Comparison of ENCODE assay signal across 8 cellular contexts in the genomic region with DNA sequence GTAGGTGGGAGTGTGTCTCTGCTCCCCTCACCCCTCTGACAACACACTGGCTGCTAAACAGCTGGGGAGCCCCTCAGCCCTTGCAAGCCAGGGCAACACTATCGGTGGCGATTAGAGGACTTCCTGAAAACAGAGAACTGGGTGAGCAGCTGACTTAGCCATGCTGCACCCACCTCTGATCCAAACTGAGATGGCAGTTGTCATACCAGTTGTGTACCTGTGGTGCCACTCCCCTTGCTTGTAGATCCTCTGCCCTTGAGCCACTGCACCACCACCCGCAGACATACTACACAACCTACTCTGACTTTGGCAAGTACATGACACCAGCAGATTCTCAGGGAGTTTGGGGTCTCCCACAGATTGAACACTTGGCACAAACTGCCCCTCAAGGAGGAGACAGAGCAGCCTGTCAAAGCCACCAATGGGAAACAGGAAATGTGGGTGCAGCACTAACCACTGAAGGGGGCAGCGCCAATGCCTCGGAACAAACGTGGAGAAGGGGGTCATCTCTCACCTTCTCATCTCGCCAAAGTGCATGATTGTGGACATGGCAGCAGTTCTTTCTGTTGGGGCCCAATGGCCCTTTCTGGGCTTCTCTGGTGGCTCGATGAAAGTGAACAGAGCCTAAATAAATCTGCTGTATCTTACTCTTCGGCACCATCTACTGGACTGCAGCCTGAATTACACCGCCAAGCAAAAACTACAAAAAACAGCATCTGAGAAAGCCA.
A peak's percentile ranks its signal among the peaks of the same experiment; 100 is the strongest.
DNase-seq lines count a peak whose midpoint lies in the region; ATAC-seq, FAIRE-seq and TF ChIP-seq lines count a peak whose summit lies in the region.

No MANE protein-coding gene starts in this region.

- H2AFZ ChIP-seq in astrocyte (ENCODE audit: low read depth, low read length): peak overlapping the region; percentile 7

- H3K4me2 ChIP-seq in astrocyte (ENCODE audit: low read length): no peak overlapping the region

- intact Hi-C loops in transverse colon (cut with DNase I; ENCODE audit: low total_unique reads) (loop anchor here (10.0 kb wide), 1 partner anchor 218 kb away; a partner anchor contains a TSS), lower leg skin (cut with DNase I; ENCODE audit: low total_unique reads) (no loop called here)

- H3K27ac ChIP-seq in astrocyte (ENCODE audit: low read depth, low read length): no peak overlapping the region
- no peak overlapping the region for H3K27ac ChIP-seq in transverse colon

- no peak overlapping the region for H3K9ac ChIP-seq in astrocyte (ENCODE audit: low read length)

- peaks cover 19% of the 10 kb centered on the region for H3K36me3 Mint-ChIP-seq in astrocyte (ENCODE audit: low read depth, unreplicated experiment)

- no peaks in the 10 kb centered on the region for H3K27me3 ChIP-seq in astrocyte (ENCODE audit: insufficient read depth, low read length)
- H3K27me3 ChIP-seq in kidney epithelial cell (ENCODE audit: control insufficient read depth, insufficient read depth, low read length): no peaks in the 10 kb centered on the region
- no peaks in the 10 kb centered on the region for H3K27me3 ChIP-seq in transverse colon

- no peaks in the 10 kb centered on the region for H3K79me2 ChIP-seq in astrocyte (ENCODE audit: insufficient read depth, low read length)

- H3K9me3 Mint-ChIP-seq in astrocyte (ENCODE audit: unreplicated experiment): peaks cover 9% of the 10 kb centered on the region

- H3K27ac Mint-ChIP-seq in astrocyte (ENCODE audit: unreplicated experiment): no peak overlapping the region

- H3K9me3 ChIP-seq in astrocyte (ENCODE audit: insufficient read depth, low read depth, low read length) (no peaks in the 10 kb centered on the region), transverse colon (no peaks in the 10 kb centered on the region)

- peak; percentile 50 for FAIRE-seq in astrocyte (lab: Jason Lieb, UNC)

- H3K4me1 ChIP-seq in astrocyte (ENCODE audit: insufficient read depth, low read length): no peaks in the 10 kb centered on the region
- H3K4me1 ChIP-seq in transverse colon: no peaks in the 10 kb centered on the region

- H4K20me1 ChIP-seq in astrocyte (ENCODE audit: insufficient read depth, low read length): no peaks in the 10 kb centered on the region

- peak; percentile 90 for TF ChIP-seq CTCF in astrocyte (IDR thresholded peaks at IDR 0.05; ENCODE audit: insufficient read depth, low read depth, low read length)
- TF ChIP-seq CTCF in kidney epithelial cell (IDR thresholded peaks at IDR 0.05; ENCODE audit: insufficient read depth, low read length, poor library complexity, severe bottlenecking): peak; percentile 70
- TF ChIP-seq CTCF in transverse colon (IDR thresholded peaks at IDR 0.05): peak; percentile 54 to 75 (median 69)
- no peak for TF ChIP-seq CTCF in lower leg skin (IDR thresholded peaks at IDR 0.05)

- TF ChIP-seq EP300 in transverse colon (IDR thresholded peaks at IDR 0.05; ENCODE audit: low read depth): no peak

- ATAC-seq in GM21390 (IDR thresholded peaks at IDR 0.05; ENCODE audit: unreplicated experiment) (peak; percentile 66), HG03045 (IDR thresholded peaks at IDR 0.05; ENCODE audit: unreplicated experiment) (no peak)

- no peak overlapping the region for H3K4me3 Mint-ChIP-seq in astrocyte (ENCODE audit: unreplicated experiment)

- H3K4me3 ChIP-seq in astrocyte (ENCODE audit: insufficient read depth, low read depth, low read length) (no peak overlapping the region), kidney epithelial cell (ENCODE audit: low read depth, low read length) (no peak overlapping the region), transverse colon (no peak overlapping the region), lower leg skin (ENCODE audit: low read depth, poor library complexity, severe bottlenecking) (no peak overlapping the region)

- WGBS in transverse colon (ENCODE audit: low coverage in 1 of 2), 2 donors: 71 to 100% methylated on average over 1 to 10 of the region's 10 CpGs
- 71 to 72% methylated on average over 10 of the region's 10 CpGs for WGBS in lower leg skin, 2 donors

- DNase-seq in DMS53 (lab: John Stamatoyannopoulos, UW) (peak; percentile 57), NCI-H748 treated with DMSO at 0.1 percent for 48 hours (lab: John Stamatoyannopoulos, UW) (peak; percentile 2), astrocyte (ENCODE audit: low read depth) (peak; percentile 4), kidney epithelial cell (ENCODE audit: low read depth) (no peak), transverse colon (peak; percentile 16), lower leg skin (ENCODE audit: low spot score in 2 of 2) (no peak)

- no peaks in the 10 kb centered on the region for H3K27me3 Mint-ChIP-seq in astrocyte (ENCODE audit: low read depth, unreplicated experiment)

- no peaks in the 10 kb centered on the region for H3K4me1 Mint-ChIP-seq in astrocyte (ENCODE audit: low read depth, unreplicated experiment)

- no peaks in the 10 kb centered on the region for H3K36me3 ChIP-seq in astrocyte (ENCODE audit: insufficient read depth, low read length)
- no peaks in the 10 kb centered on the region for H3K36me3 ChIP-seq in kidney epithelial cell (ENCODE audit: control insufficient read depth, insufficient read depth, low read length)
- no peaks in the 10 kb centered on the region for H3K36me3 ChIP-seq in transverse colon

- no peak for TF ChIP-seq POLR2A in transverse colon (IDR thresholded peaks at IDR 0.05)
- TF ChIP-seq POLR2A in lower leg skin (IDR thresholded peaks at IDR 0.05): no peak

- in situ Hi-C loops in transverse colon (cut with MboI; ENCODE audit: low pct_ligation_motif_present in 1 of 4, low pct_unique_long_range_greater_than_20kb in 1 of 4, low sequenced_read_pairs in 3 of 4): loop anchor here in 3 of 4 donors (25.0 kb wide), 5 partner anchors 180 to 980 kb away; a partner anchor contains a TSS

Comparison
In these comparisons a context has a peak if more than half of its experiments do, and no peak if none do; other contexts are left out.
1. DNase-seq: peak in DMS53 (single experiment), NCI-H748 treated with DMSO at 0.1 percent for 48 hours (single experiment), astrocyte (single experiment) and transverse colon (single experiment); none in kidney epithelial cell (single experiment) and lower leg skin (0 of 2).
2. CTCF ChIP-seq: peak in astrocyte (single experiment), kidney epithelial cell (single experiment) and transverse colon (5 of 5); none in lower leg skin (0 of 3).